ENCODE assay signal across 32 cellular contexts in genomic region chr5:95018946-95019345, GRCh38.
"Had no signal": no experiment of that assay in that cellular context is flagged by ENCODE, and none has a peak within 500 bp of the region (broad histone marks: within the 10 kb centered on the region; RNA-seq: fewer than 3 reads in every experiment).

No MANE protein-coding gene starts in this region.

- H3K4me1 ChIP-seq: esophagus muscularis mucosa, foreskin keratinocyte, gastrocnemius medialis had no signal

- H3K36me3 ChIP-seq: brain microvascular endothelial cell, esophagus muscularis mucosa, gastrocnemius medialis, WERI-Rb-1 had no signal

- FAIRE-seq: astrocyte, bronchial epithelial cell, colon had no signal

- H3K4me3 ChIP-seq: esophagus muscularis mucosa, gastrocnemius medialis, heart left ventricle had no signal

- H3K27me3 Mint-ChIP-seq: activated B cell treated with CpG ODN at 0.5 μM for 24 hours; activated CD8-positive, alpha-beta T cell treated with anti-CD3 and anti-CD28 coated beads for 36 hours; activated naive CD8-positive, alpha-beta T cell treated with anti-CD3 and anti-CD28 coated beads, Interleukin-2, amount 10 ng/mL, durations not matched to agents 7 days and 5 days; effector memory CD8-positive, alpha-beta T cell had no signal

- H3K4me1 Mint-ChIP-seq: activated B cell treated with CpG ODN at 0.5 μM for 24 hours; activated T-helper 17 cell treated with anti-CD3 and anti-CD28 coated beads, Interleukin-2, amount 50 U/mL, for 72 hours; T-helper 17 cell had no signal

- H3K27me3 ChIP-seq: brain microvascular endothelial cell, esophagus muscularis mucosa, foreskin keratinocyte, gastrocnemius medialis, heart left ventricle had no signal

- ATAC-seq: activated CD4-positive, CD25-positive, alpha-beta regulatory T cell treated with anti-CD3 and anti-CD28 coated beads, Interleukin-2, amount 50 U/mL, for 24 hours; activated CD8-positive, alpha-beta T cell treated with anti-CD3 and anti-CD28 coated beads for 36 hours; activated naive CD4-positive, alpha-beta T cell treated with anti-CD3 and anti-CD28 coated beads, Interleukin-2, amount 50 U/mL, for 72 hours; activated T-cell treated with anti-CD3 and anti-CD28 coated beads, Interleukin-2, amount 50 U/mL, for 4 hours; activated T-helper 17 cell treated with anti-CD3 and anti-CD28 coated beads, Interleukin-2, amount 50 U/mL, for 72 hours; effector memory CD8-positive, alpha-beta T cell; foreskin keratinocyte; gastrocnemius medialis; heart left ventricle; T-helper 17 cell had no signal

- H3K9me3 Mint-ChIP-seq: activated B cell treated with CpG ODN at 0.5 μM for 24 hours; activated CD8-positive, alpha-beta T cell treated with anti-CD3 and anti-CD28 coated beads for 36 hours; activated naive CD4-positive, alpha-beta T cell treated with anti-CD3 and anti-CD28 coated beads, Interleukin-2, amount 10 ng/mL, durations not matched to agents 7 days and 5 days; activated naive CD4-positive, alpha-beta T cell treated with anti-CD3 and anti-CD28 coated beads, Interleukin-2, amount 50 U/mL, for 72 hours; activated naive CD8-positive, alpha-beta T cell treated with anti-CD3 and anti-CD28 coated beads, Interleukin-2, amount 10 ng/mL, durations not matched to agents 7 days and 5 days; activated T-cell treated with anti-CD3 and anti-CD28 coated beads, Interleukin-2, amount 50 U/mL, for 4 hours; T-helper 2 cell treated with Interferon-gamma antibody and Interleukin-4, amounts not matched to agents 5 μg/mL and 100 μg/mL, for 36 hours had no signal

- DNase-seq: activated B cell treated with CpG ODN at 0.5 μM for 24 hours; activated CD4-positive, alpha-beta T cell treated with anti-CD3 and anti-CD28 coated beads for 48 hours; activated CD4-positive, alpha-beta T cell treated with anti-CD3 and anti-CD28 coated beads, Interleukin-2, amount 50 U/mL, for 1 hour; activated CD4-positive, alpha-beta T cell treated with anti-CD3 and anti-CD28 coated beads, Interleukin-2, amount 50 U/mL, for 48 hours; activated CD8-positive, alpha-beta memory T cell treated with anti-CD3 and anti-CD28 coated beads for 24 hours; activated CD8-positive, alpha-beta T cell treated with anti-CD3 and anti-CD28 coated beads for 36 hours; activated gamma-delta T cell; activated naive CD4-positive, alpha-beta T cell; activated naive CD4-positive, alpha-beta T cell treated with anti-CD3 and anti-CD28 coated beads, Interleukin-2, amount 10 ng/mL, durations not matched to agents 7 days and 5 days; activated naive CD8-positive, alpha-beta T cell treated with anti-CD3 and anti-CD28 coated beads, Interleukin-2, amount 10 ng/mL, durations not matched to agents 7 days and 5 days; activated T-cell treated with anti-CD3 and anti-CD28 coated beads, Interleukin-2, amount 50 U/mL, for 4 hours; anterior cingulate cortex; brain microvascular endothelial cell; effector CD4-positive, alpha-beta T cell; effector memory CD8-positive, alpha-beta T cell; erythroblast; foreskin keratinocyte; gastrocnemius medialis; glutamatergic neuron; heart left ventricle; hypothalamus; T-helper 17 cell; T1000; WERI-Rb-1 had no signal

- H3K36me3 Mint-ChIP-seq: activated naive CD4-positive, alpha-beta T cell treated with anti-CD3 and anti-CD28 coated beads, Interleukin-2, amount 10 ng/mL, durations not matched to agents 7 days and 5 days; activated naive CD4-positive, alpha-beta T cell treated with anti-CD3 and anti-CD28 coated beads, Interleukin-2, amount 50 U/mL, for 72 hours; activated naive CD8-positive, alpha-beta T cell treated with anti-CD3 and anti-CD28 coated beads, Interleukin-2, amount 10 ng/mL, durations not matched to agents 7 days and 5 days had no signal

- H3K27ac ChIP-seq: brain microvascular endothelial cell, esophagus muscularis mucosa, foreskin keratinocyte, gastrocnemius medialis, heart left ventricle, WERI-Rb-1 had no signal

- H3K4me3 Mint-ChIP-seq: activated B cell treated with CpG ODN at 0.5 μM for 24 hours; activated CD8-positive, alpha-beta T cell treated with anti-CD3 and anti-CD28 coated beads for 36 hours; activated naive CD4-positive, alpha-beta T cell treated with anti-CD3 and anti-CD28 coated beads, Interleukin-2, amount 10 ng/mL, durations not matched to agents 7 days and 5 days; activated naive CD8-positive, alpha-beta T cell treated with anti-CD3 and anti-CD28 coated beads, Interleukin-2, amount 10 ng/mL, durations not matched to agents 7 days and 5 days; activated T-cell treated with anti-CD3 and anti-CD28 coated beads, Interleukin-2, amount 50 U/mL, for 4 hours; activated T-helper 17 cell treated with anti-CD3 and anti-CD28 coated beads, Interleukin-2, amount 50 U/mL, for 72 hours; effector memory CD8-positive, alpha-beta T cell; T-helper 17 cell; T-helper 2 cell treated with Interferon-gamma antibody and Interleukin-4, amounts not matched to agents 5 μg/mL and 100 μg/mL, for 36 hours had no signal

- H3K27ac Mint-ChIP-seq: activated B cell treated with CpG ODN at 0.5 μM for 24 hours; activated CD8-positive, alpha-beta T cell treated with anti-CD3 and anti-CD28 coated beads for 36 hours; activated naive CD4-positive, alpha-beta T cell treated with anti-CD3 and anti-CD28 coated beads, Interleukin-2, amount 10 ng/mL, durations not matched to agents 7 days and 5 days; activated naive CD4-positive, alpha-beta T cell treated with anti-CD3 and anti-CD28 coated beads, Interleukin-2, amount 50 U/mL, for 72 hours; activated naive CD8-positive, alpha-beta T cell treated with anti-CD3 and anti-CD28 coated beads, Interleukin-2, amount 10 ng/mL, durations not matched to agents 7 days and 5 days; activated T-helper 17 cell treated with anti-CD3 and anti-CD28 coated beads, Interleukin-2, amount 50 U/mL, for 72 hours; effector memory CD8-positive, alpha-beta T cell; T-helper 17 cell; T-helper 2 cell treated with Interferon-gamma antibody and Interleukin-4, amounts not matched to agents 5 μg/mL and 100 μg/mL, for 36 hours had no signal

- H3K9me3 ChIP-seq: esophagus muscularis mucosa, gastrocnemius medialis, heart left ventricle had no signal
